Comparison of ENCODE assay signal across 26 cellular contexts in genomic region chr14:79822034-79822433, GRCh38.
"Had no signal": no experiment of that assay in that cellular context is flagged by ENCODE, and none has a peak within 500 bp of the region (broad histone marks: within the 10 kb centered on the region; RNA-seq: fewer than 3 reads in every experiment).

No MANE protein-coding gene starts in this region.

- H3K27ac ChIP-seq: brain microvascular endothelial cell, WERI-Rb-1 had no signal

- ATAC-seq: activated CD4-positive, CD25-positive, alpha-beta regulatory T cell treated with anti-CD3 and anti-CD28 coated beads, Interleukin-2, amount 50 U/mL, for 24 hours; activated CD8-positive, alpha-beta T cell treated with anti-CD3 and anti-CD28 coated beads for 36 hours; activated T-cell treated with anti-CD3 and anti-CD28 coated beads, Interleukin-2, amount 50 U/mL, for 4 hours; activated T-helper 17 cell treated with anti-CD3 and anti-CD28 coated beads, Interleukin-2, amount 50 U/mL, for 72 hours; esophagus mucosa; T-helper 17 cell had no signal

- DNase-seq: activated B cell treated with CpG ODN at 0.5 μM for 24 hours; activated CD4-positive, alpha-beta T cell treated with anti-CD3 and anti-CD28 coated beads for 48 hours; activated CD4-positive, alpha-beta T cell treated with anti-CD3 and anti-CD28 coated beads, Interleukin-2, amount 50 U/mL, for 1 hour; activated CD4-positive, alpha-beta T cell treated with anti-CD3 and anti-CD28 coated beads, Interleukin-2, amount 50 U/mL, for 48 hours; activated CD8-positive, alpha-beta memory T cell treated with anti-CD3 and anti-CD28 coated beads for 24 hours; activated CD8-positive, alpha-beta T cell treated with anti-CD3 and anti-CD28 coated beads for 36 hours; activated effector memory CD4-positive, alpha-beta T cell treated with Interleukin-2 at 50 U/mL for 16 hours; activated gamma-delta T cell treated with Interleukin-2 at 50 U/mL for 16 hours; activated naive CD4-positive, alpha-beta T cell treated with anti-CD3 and anti-CD28 coated beads, Interleukin-2, amount 50 U/mL, for 16 hours; activated naive CD4-positive, alpha-beta T cell treated with Interleukin-2 at 50 U/mL for 16 hours; activated T-cell treated with anti-CD3 and anti-CD28 coated beads, Interleukin-2, amount 50 U/mL, for 4 hours; amniotic stem cell; anterior cingulate cortex; brain microvascular endothelial cell; cortex of kidney; effector memory CD4-positive, alpha-beta T cell; endodermal cell; foreskin fibroblast; head of caudate nucleus; T-helper 1 cell; T-helper 17 cell; T1000; WERI-Rb-1 had no signal

- H3K27me3 ChIP-seq: brain microvascular endothelial cell had no signal

- H3K36me3 ChIP-seq: brain microvascular endothelial cell, WERI-Rb-1 had no signal
